In genomic region chr5:88145603-88146467, GRCh38 we compare ENCODE assay signal across 12 cellular contexts.
DNase-seq lines count a peak whose midpoint lies in the region; ATAC-seq and TF ChIP-seq lines count a peak whose summit lies in the region.
"Had no signal": no experiment of that assay in that cellular context is flagged by ENCODE, and none has a peak within 500 bp of the region (broad histone marks: within the 10 kb centered on the region; RNA-seq: fewer than 3 reads in every experiment).

No MANE protein-coding gene starts in this region.

- H3K27ac Mint-ChIP-seq in activated CD8-positive, alpha-beta memory T cell treated with anti-CD3 and anti-CD28 coated beads, Interleukin-2, amount 10 ng/mL, durations not matched to agents 7 days and 5 days, result no peak overlapping the region

- H3K36me3 Mint-ChIP-seq in activated CD8-positive, alpha-beta memory T cell treated with anti-CD3 and anti-CD28 coated beads, Interleukin-2, amount 10 ng/mL, durations not matched to agents 7 days and 5 days, result no peaks in the 10 kb centered on the region

- ATAC-seq in activated CD8-positive, alpha-beta memory T cell treated with anti-CD3 and anti-CD28 coated beads, Interleukin-2, amount 10 ng/mL, durations not matched to agents 7 days and 5 days, result no peak
- ATAC-seq in GM18870 (IDR thresholded peaks at IDR 0.05; ENCODE audit: unreplicated experiment), result no peak

- POLR2A ChIA-PET in A673 (lab: Charles Lee; ENCODE audit: low non-redundant PET), result no interaction called here

- H3K9me3 Mint-ChIP-seq in activated CD8-positive, alpha-beta memory T cell treated with anti-CD3 and anti-CD28 coated beads, Interleukin-2, amount 10 ng/mL, durations not matched to agents 7 days and 5 days (ENCODE audit: low read depth), result no peaks in the 10 kb centered on the region

- H3K36me3 ChIP-seq in ascending aorta (no peaks in the 10 kb centered on the region), A673 (ENCODE audit: insufficient read depth, low read length, poor library complexity, severe bottlenecking) (no peaks in the 10 kb centered on the region)

- H3K4me3 Mint-ChIP-seq in activated CD8-positive, alpha-beta memory T cell treated with anti-CD3 and anti-CD28 coated beads, Interleukin-2, amount 10 ng/mL, durations not matched to agents 7 days and 5 days, result peak overlapping the region; percentile 35

- no peak for TF ChIP-seq CTCF in ascending aorta (IDR thresholded peaks at IDR 0.05)
- TF ChIP-seq CTCF in A673 (conservative IDR thresholded peaks at IDR 0.05; ENCODE audit: low read depth, low read length), result no peak

- peaks cover 20% of the 10 kb centered on the region for H3K4me1 Mint-ChIP-seq in activated CD8-positive, alpha-beta memory T cell treated with anti-CD3 and anti-CD28 coated beads, Interleukin-2, amount 10 ng/mL, durations not matched to agents 7 days and 5 days

- H3K4me3 ChIP-seq in ascending aorta (peak overlapping the region in 1 of 2 donors; percentile 63), A673 (ENCODE audit: low read depth, low read length, poor library complexity, severe bottlenecking) (no peak overlapping the region)

- peak overlapping the region; percentile 19 to 37 for H3K27ac ChIP-seq in ascending aorta
- H3K27ac ChIP-seq in layer of hippocampus (ENCODE audit: low read depth, low read length), result peak overlapping the region; percentile 80
- peak overlapping the region; percentile 84 for H3K27ac ChIP-seq in substantia nigra (ENCODE audit: low read depth, low read length, poor library complexity, severe bottlenecking)
- no peak overlapping the region for H3K27ac ChIP-seq in A673 (ENCODE audit: low read depth, low read length, poor library complexity, severe bottlenecking)

- no peaks in the 10 kb centered on the region for H3K4me1 ChIP-seq in ascending aorta
- no peaks in the 10 kb centered on the region for H3K4me1 ChIP-seq in A673 (ENCODE audit: insufficient read depth, low read length, poor library complexity, severe bottlenecking)

- CTCF ChIA-PET in activated CD8-positive, alpha-beta memory T cell treated with anti-CD3 and anti-CD28 coated beads, Interleukin-2, amount 10 ng/mL, durations not matched to agents 7 days and 5 days (lab: Charles Lee), result interaction anchor here (0.6 to 1.6 kb wide), 3 partner anchors 515 to 545 kb away, joined by 3 to 6 read pairs (median 3); no protein-coding TSS in a partner anchor
- CTCF ChIA-PET in A673 (lab: Charles Lee), result no interaction called here

- peaks cover 53% of the 10 kb centered on the region for H3K27me3 Mint-ChIP-seq in activated CD8-positive, alpha-beta memory T cell treated with anti-CD3 and anti-CD28 coated beads, Interleukin-2, amount 10 ng/mL, durations not matched to agents 7 days and 5 days

- intact Hi-C loops in ascending aorta (cut with DNase I) (no loop called here), A673 (cut with micrococcal nuclease; ENCODE audit: unreplicated experiment) (no loop called here)

- no peak for DNase-seq in activated CD8-positive, alpha-beta memory T cell treated with anti-CD3 and anti-CD28 coated beads, Interleukin-2, amount 10 ng/mL, durations not matched to agents 7 days and 5 days
- no peak for DNase-seq in activated CD8-positive, alpha-beta memory T cell treated with anti-CD3 and anti-CD28 coated beads for 24 hours
- DNase-seq in ascending aorta (ENCODE audit: low spot score in 2 of 2) (no peak), substantia nigra (lab: John Stamatoyannopoulos, UW) (peak in 37 of 49 donors; percentile 2 to 72 (median 43)), NCI-H1930 (lab: John Stamatoyannopoulos, UW) (no peak), A673 (ENCODE audit: low spot score) (no peak)
- DNase-seq: AML-193; NCI-H446; stimulated activated naive CD4-positive, alpha-beta T cell treated with Interleukin-2 at 50 U/mL for 16 hours; T1000 had no signal

- no TSS peak for BruUV-seq in A673 (replicated peaks; lab: Mats Ljungman, UMichigan)

- H3K27me3 ChIP-seq in ascending aorta (no peaks in the 10 kb centered on the region), layer of hippocampus (ENCODE audit: control insufficient read depth, insufficient read depth, low read length) (no peaks in the 10 kb centered on the region), A673 (replicated peaks; ENCODE audit: insufficient read depth, low read depth, low read length, poor library complexity) (no peaks in the 10 kb centered on the region)

- H3K9me3 ChIP-seq in ascending aorta, result no peaks in the 10 kb centered on the region
- peaks cover 5% of the 10 kb centered on the region for H3K9me3 ChIP-seq in A673 (ENCODE audit: low read depth, low read length, poor library complexity, severe bottlenecking)

Comparison
In these comparisons a context has a peak if more than half of its experiments do, and no peak if none do; other contexts are left out.
1. DNase-seq: peak in substantia nigra (37 of 49); none in activated CD8-positive, alpha-beta memory T cell treated with anti-CD3 and anti-CD28 coated beads, Interleukin-2, amount 10 ng/mL, durations not matched to agents 7 days and 5 days (single experiment), activated CD8-positive, alpha-beta memory T cell treated with anti-CD3 and anti-CD28 coated beads for 24 hours (single experiment), ascending aorta (0 of 2), NCI-H1930 (0 of 2) and A673 (single experiment).